In genomic region chr2:24496959-24497358, GRCh38 we compare ENCODE assay signal across 27 cellular contexts. TPM values are rescaled to one million over a fixed set of nuclear protein-coding genes. Genes with fewer than 3 reads are reported as not detected.
DNase-seq lines count a peak whose midpoint lies in the region; ATAC-seq, FAIRE-seq and TF ChIP-seq lines count a peak whose summit lies in the region.
"Had no signal": no experiment of that assay in that cellular context is flagged by ENCODE, and none has a peak within 500 bp of the region (broad histone marks: within the 10 kb centered on the region; RNA-seq: fewer than 3 reads in every experiment).

No MANE protein-coding gene starts in this region.

- H3K9ac ChIP-seq in Loucy (ENCODE audit: low read depth, low read length, poor library complexity, severe bottlenecking) (no peak overlapping the region), K562 (ENCODE audit: insufficient read depth in 1 of 2, low read depth in 2 of 2, low read length in 2 of 2) (no peak overlapping the region)
- H3K9ac ChIP-seq: BLaER1 had no signal

- intact Hi-C loops in K562 (cut with micrococcal nuclease) (no loop called here), lower lobe of right lung (cut with DNase I) (no loop called here)

- no peaks in the 10 kb centered on the region for H3K36me3 ChIP-seq in Loucy (ENCODE audit: insufficient read depth, low read length)
- no peaks in the 10 kb centered on the region for H3K36me3 ChIP-seq in K562 (ENCODE audit: control insufficient read depth, insufficient read depth, low read length)
- H3K36me3 ChIP-seq in lower lobe of right lung, result no peaks in the 10 kb centered on the region
- no peaks in the 10 kb centered on the region for H3K36me3 ChIP-seq in osteoblast (ENCODE audit: insufficient read depth, low read length)
- H3K36me3 ChIP-seq: BE2C, BLaER1 had no signal

- no peak for TF ChIP-seq RAD21 in K562 (CRISPR knock-in tag; conservative IDR thresholded peaks at IDR 0.05 in 1 of 2, IDR thresholded peaks at IDR 0.05 in 1 of 2)

- no peak overlapping the region for H3K4me3 Mint-ChIP-seq in HFFc6
- H3K4me3 Mint-ChIP-seq: CD14-positive monocyte; CD4-positive, alpha-beta memory T cell; CD4-positive, CD25-positive, alpha-beta regulatory T cell; CD8-positive, alpha-beta memory T cell had no signal

- no peak for DNase-seq in K562 (ENCODE audit: extremely low read depth in 1 of 4, low spot score in 3 of 4)
- no peak for DNase-seq in lower lobe of right lung
- DNase-seq in osteoblast (ENCODE audit: insufficient read length, low spot score, missing footprints), result no peak
- DNase-seq in HFFc6, result no peak
- no peak for DNase-seq in NCI-H1694 (lab: John Stamatoyannopoulos, UW)
- DNase-seq: 8988T; ACHN; BE2C; C1 segment of cervical spinal cord; CD4-positive, alpha-beta memory T cell; CD4-positive, CD25-positive, alpha-beta regulatory T cell; CD8-positive, alpha-beta memory T cell; COR-L47; DMS 273 treated with DMSO at 0.1 percent for 48 hours; DMS153; DMS53; DMS79; DND-41; EL; GDM1 had no signal

- H3K4me2 ChIP-seq in Loucy (ENCODE audit: low read depth, low read length, poor library complexity, severe bottlenecking) (peak overlapping the region; percentile 89), K562 (ENCODE audit: insufficient read depth, low read length) (no peak overlapping the region), osteoblast (ENCODE audit: insufficient read depth, low read length) (no peak overlapping the region)
- H3K4me2 ChIP-seq: BLaER1 had no signal

- no peaks in the 10 kb centered on the region for H3K9me3 ChIP-seq in Loucy (ENCODE audit: insufficient read depth, low read depth, low read length)
- no peaks in the 10 kb centered on the region for H3K9me3 ChIP-seq in K562 (replicated peaks; ENCODE audit: control insufficient read depth, insufficient read depth, low read depth, low read length)
- no peaks in the 10 kb centered on the region for H3K9me3 ChIP-seq in lower lobe of right lung
- H3K9me3 ChIP-seq in osteoblast (ENCODE audit: low read depth, low read length), result no peaks in the 10 kb centered on the region
- H3K9me3 ChIP-seq: BE2C, BLaER1 had no signal

- TF ChIP-seq CTCF in Loucy (conservative IDR thresholded peaks at IDR 0.05; ENCODE audit: low read length), result no peak
- TF ChIP-seq CTCF in K562 (IDR thresholded peaks at IDR 0.05 in 2 of 3, conservative IDR thresholded peaks at IDR 0.05 in 1 of 3; ENCODE audit: insufficient read depth in 2 of 3, low read depth in 1 of 3, low read length in 3 of 3), result no peak
- no peak for TF ChIP-seq CTCF in lower lobe of right lung (IDR thresholded peaks at IDR 0.05)
- TF ChIP-seq CTCF in osteoblast (IDR thresholded peaks at IDR 0.05; ENCODE audit: extremely low read depth, low read depth, low read length), result no peak
- no peak for TF ChIP-seq CTCF in HFFc6 (IDR thresholded peaks at IDR 0.05)

- H3K79me2 ChIP-seq in Loucy (ENCODE audit: insufficient read depth, low read length), result peaks cover 98% of the 10 kb centered on the region
- peaks cover 95% of the 10 kb centered on the region for H3K79me2 ChIP-seq in K562 (ENCODE audit: control insufficient read depth, insufficient read depth, low read length)
- H3K79me2 ChIP-seq in osteoblast (ENCODE audit: insufficient read depth, low read length), result peaks cover 55% of the 10 kb centered on the region

- peaks cover 38% of the 10 kb centered on the region for H4K20me1 ChIP-seq in Loucy (ENCODE audit: insufficient read depth, low read length, poor library complexity, severe bottlenecking)
- peaks cover 6% of the 10 kb centered on the region for H4K20me1 ChIP-seq in K562 (replicated peaks; ENCODE audit: control insufficient read depth, insufficient read depth, low read length)
- peaks cover 37% of the 10 kb centered on the region for H4K20me1 ChIP-seq in osteoblast (ENCODE audit: insufficient read depth, low read length)

- H3K9me2 ChIP-seq in Loucy (replicated peaks; ENCODE audit: low read depth, low read length), result no peaks in the 10 kb centered on the region

- no peak for TF ChIP-seq POLR2A in K562 (conservative IDR thresholded peaks at IDR 0.05)

- 0 out of 2 replicates have a peak, but pooled peaks cover 8% of the 10 kb centered on the region for H3F3A ChIP-seq in Loucy (ENCODE audit: low read depth)

- H3K4me3 ChIP-seq in Loucy (ENCODE audit: low read length, poor library complexity, severe bottlenecking) (no peak overlapping the region), K562 (no peak overlapping the region), lower lobe of right lung (no peak overlapping the region), osteoblast (ENCODE audit: insufficient read depth, low read length) (no peak overlapping the region)
- H3K4me3 ChIP-seq: BLaER1, GM12878 had no signal

- H3K27me3 Mint-ChIP-seq in HFFc6 (ENCODE audit: insufficient read depth), result peaks cover 2% of the 10 kb centered on the region
- H3K27me3 Mint-ChIP-seq: CD4-positive, alpha-beta memory T cell; CD4-positive, CD25-positive, alpha-beta regulatory T cell; CD8-positive, alpha-beta memory T cell had no signal

- in situ Hi-C loops in K562 (cut with MboI), result no loop called here

- H3K27ac ChIP-seq in K562 (ENCODE audit: extremely low read depth, low read depth, low read length) (no peak overlapping the region), lower lobe of right lung (no peak overlapping the region), osteoblast (ENCODE audit: low read depth, low read length) (no peak overlapping the region)
- H3K27ac ChIP-seq: BLaER1 had no signal

- CTCF ChIA-PET in K562 (lab: Yijun Ruan, JAX; ENCODE audit: low intra/inter-chr PET ratio), result no interaction called here

- H3K36me3 Mint-ChIP-seq in HFFc6 (ENCODE audit: low read depth), result no peaks in the 10 kb centered on the region
- H3K36me3 Mint-ChIP-seq: CD4-positive, alpha-beta memory T cell; CD4-positive, CD25-positive, alpha-beta regulatory T cell had no signal

- H3K27me3 ChIP-seq in Loucy (ENCODE audit: insufficient read depth, low read length, poor library complexity, severe bottlenecking) (no peaks in the 10 kb centered on the region), K562 (ENCODE audit: control insufficient read depth in 2 of 2, insufficient read depth in 2 of 2, low read length in 2 of 2) (no peaks in the 10 kb centered on the region), lower lobe of right lung (ENCODE audit: low read depth) (no peaks in the 10 kb centered on the region), osteoblast (ENCODE audit: insufficient read depth, low read length) (peaks cover 7% of the 10 kb centered on the region)
- H3K27me3 ChIP-seq: BE2C had no signal

- H3K4me1 ChIP-seq in Loucy (ENCODE audit: insufficient read depth, low read length, poor library complexity, severe bottlenecking), result peaks cover 63% of the 10 kb centered on the region
- H3K4me1 ChIP-seq in K562 (replicated peaks in 1 of 2; ENCODE audit: control insufficient read depth in 2 of 2, insufficient read depth in 2 of 2, low read length in 2 of 2), result peaks cover 2 to 41% of the 10 kb centered on the region in 2 experiments
- H3K4me1 ChIP-seq in lower lobe of right lung, result peaks cover 31% of the 10 kb centered on the region
- peaks cover 5% of the 10 kb centered on the region for H3K4me1 ChIP-seq in osteoblast (ENCODE audit: insufficient read depth, low read length)

- peaks cover 19% of the 10 kb centered on the region for H3K4me1 Mint-ChIP-seq in HFFc6 (ENCODE audit: low read depth)

- H3K27ac Mint-ChIP-seq in HFFc6, result no peak overlapping the region
- H3K27ac Mint-ChIP-seq: CD4-positive, CD25-positive, alpha-beta regulatory T cell; CD8-positive, alpha-beta memory T cell had no signal

- no peak for FAIRE-seq in K562 (lab: Jason Lieb, UNC)
- FAIRE-seq: A204.1, GM12878, GM12892, GM18507 had no signal

- POLR2A ChIA-PET in K562 (lab: Yijun Ruan, JAX), result interaction anchor here (0.7 to 5.9 kb wide), 2 partner anchors 10 to 264 kb away, joined by 3 to 33 read pairs; no protein-coding TSS in a partner anchor

- H2AFZ ChIP-seq in Loucy (ENCODE audit: low read length) (no peak overlapping the region), K562 (ENCODE audit: low read depth, low read length) (no peak overlapping the region), osteoblast (ENCODE audit: low read length) (no peak overlapping the region)

- no peak for ATAC-seq in K562
- peak; percentile 32 to 37 for ATAC-seq in lower lobe of right lung
- ATAC-seq: GM12878 had no signal

- no peak for TF ChIP-seq EP300 in K562 (IDR thresholded peaks at IDR 0.05; ENCODE audit: low read length)

- no peaks in the 10 kb centered on the region for H3K9me3 Mint-ChIP-seq in HFFc6
- H3K9me3 Mint-ChIP-seq: CD14-positive monocyte; CD4-positive, alpha-beta memory T cell; CD4-positive, CD25-positive, alpha-beta regulatory T cell; CD8-positive, alpha-beta memory T cell had no signal

- no TSS peak for BruUV-seq in K562 (replicated peaks; lab: Mats Ljungman, UMichigan)

- no peaks in the 10 kb centered on the region for H3K9me1 ChIP-seq in K562 (ENCODE audit: control insufficient read depth, insufficient read depth, low read length)

- WGBS in K562 (ENCODE audit: insufficient coverage, low coverage, missing lambda C conversion rate), result 63% methylated on average over 4 of the region's 4 CpGs

RNA-seq across cellular contexts. Expression of gene NCOA1, which starts 5.9 kb away (rescaled TPM):
- total RNA-seq in K562 (2011; cell fraction: chromatin; rRNA removed; ENCODE audit: low replicate concordance), result 51.3 and 140 TPM in 2 replicates
- 21.5 and 31.2 TPM in 2 replicates for total RNA-seq in K562 (2011; cell fraction: nucleolus; rRNA removed)
- 55.1 and 80.0 TPM in 2 replicates for total RNA-seq in K562 (2011; cell fraction: nucleoplasm; rRNA removed)
- total RNA-seq in K562 (2014; rRNA removed), result 8.3 and 12.2 TPM in 2 replicates
- 19.4 and 20.3 TPM in 2 replicates for total RNA-seq in K562 (2014; rRNA removed; fragmentation: Illumina TruSeq; extraction: Trizol)
- total RNA-seq in K562 (2015; rRNA removed; fragmentation: Illumina TruSeq; extraction: Trizol), result 19.9 TPM in 2 replicates
- total RNA-seq in K562 (2021), result 16.2 and 17.0 TPM in 2 replicates
- polyA plus RNA-seq in K562 (2011; rRNA removed), result 22.2 and 25.7 TPM in 2 replicates
- polyA plus RNA-seq in K562 (2011; cell fraction: cytosol; rRNA removed), result 12.8 and 15.5 TPM in 2 replicates
- polyA plus RNA-seq in K562 (2011; cell fraction: nucleus; rRNA removed), result 23.6 and 27.1 TPM in 2 replicates
- polyA plus RNA-seq in K562 (2012), result 12.6 and 12.9 TPM in 2 replicates
- polyA plus RNA-seq in K562 (2014; fragmentation: Illumina TruSeq; extraction: Trizol), result 17.4 and 19.7 TPM in 2 replicates
- polyA plus RNA-seq in K562 (2014; fragmentation: Nextera tagmentation; extraction: Ambion mirVana), result 1 to 10 TPM; 4.9 to 6.2 TPM
- 9.4 and 10.8 TPM in 2 replicates for polyA plus RNA-seq in K562 (2014; rRNA removed)
- 67.5 and 67.7 TPM in 2 replicates for polyA minus RNA-seq in K562 (2011; rRNA and poly(A)+ RNA removed)
- polyA minus RNA-seq in K562 (2011; cell fraction: cytosol; rRNA and poly(A)+ RNA removed), result 14.5 and 23.9 TPM in 2 replicates
- polyA minus RNA-seq in K562 (2011; cell fraction: nucleus; rRNA and poly(A)+ RNA removed), result 40.3 and 55.5 TPM in 2 replicates
- total RNA-seq in lower lobe of right lung, result 48.3 TPM
- 23.2 and 25.0 TPM in 2 replicates for total RNA-seq in osteoblast
- 10 to 100 TPM in 4 of 6 experiments, 1 to 10 TPM in 2; 8.6 to 11.2 (median 10.7) TPM for total RNA-seq in HFFc6 (2021; fragmentation: NEBNext Ultra II Directional; extraction: Animal tissue kit (Norgen Biotek cat#: 25700))
